Comparison of ENCODE assay signal across 1 cellular context in the genomic region with DNA sequence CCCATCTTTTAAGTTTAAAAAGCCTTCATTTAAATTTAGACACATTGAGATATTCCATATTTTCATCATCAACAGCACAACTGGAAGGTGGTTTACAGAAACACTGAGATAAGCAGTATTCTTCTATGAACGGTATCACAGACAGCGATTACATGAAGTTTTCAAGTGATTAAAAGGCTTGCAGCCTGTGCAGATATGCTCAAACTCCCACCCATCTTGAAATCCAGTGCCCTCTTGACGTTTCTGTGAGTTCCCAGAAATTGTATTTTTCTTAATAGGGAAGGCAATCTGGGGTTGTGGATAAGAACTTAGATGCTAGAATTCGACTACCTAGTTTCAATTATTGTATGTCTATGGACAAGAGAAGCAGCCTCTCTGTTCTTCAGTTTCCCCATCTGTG.
A peak's percentile ranks its signal among the peaks of the same experiment; 100 is the strongest.
TF ChIP-seq lines count a peak whose summit lies in the region.

No MANE protein-coding gene starts in this region.

TF ChIP-seq in K562, 482 proteins besides CTCF, POLR2A, EP300 and RAD21 (continued from another document):
- TF ChIP-seq MTA3 (IDR thresholded peaks at IDR 0.05; ENCODE audit: borderline replicate concordance) (0 out of 2 replicates have a peak, but pooled peaks have one; percentile 24), TAL1 (IDR thresholded peaks at IDR 0.05) (peak; percentile 56; the same call in 1 of the 2 replicates), CBFA2T2 (conservative IDR thresholded peaks at IDR 0.05) (peak; percentile 70), TCF3 (CRISPR knock-in tag; IDR thresholded peaks at IDR 0.05) (peak; percentile 69), KLF16 (IDR thresholded peaks at IDR 0.05) (peak; percentile 47; the same call in 1 of the 2 replicates), TEAD4 (IDR thresholded peaks at IDR 0.05; ENCODE audit: low read length) (peak; percentile 81), TEAD4 (CRISPR knock-in tag; IDR thresholded peaks at IDR 0.05; ENCODE audit: borderline replicate concordance) (no peak), ARID1B (IDR thresholded peaks at IDR 0.05) (peak; percentile 81; the same call in 1 of the 2 replicates), SOX6 (IDR thresholded peaks at IDR 0.05) (peak; percentile 38; the same call in 1 of the 2 replicates), STAT5A (IDR thresholded peaks at IDR 0.05; ENCODE audit: borderline replicate concordance, low read length) (peak; percentile 74), NCOR1 (IDR thresholded peaks at IDR 0.05) (peak; percentile 58; the same call in 1 of the 2 replicates), KDM1A (IDR thresholded peaks at IDR 0.05) (0 out of 4 replicates have a peak, but pooled peaks of 1 of the 2 experiments have one; percentile 28), JUND (IDR thresholded peaks at IDR 0.05; ENCODE audit: borderline replicate concordance, low read depth, low read length) (no peak), JUND (tag; IDR thresholded peaks at IDR 0.05; ENCODE audit: borderline replicate concordance, low read depth, low read length) (0 out of 3 replicates have a peak, but pooled peaks have one; percentile 21), ZNF551 (CRISPR knock-in tag; IDR thresholded peaks at IDR 0.05) (no peak)
- TF ChIP-seq, protein P1, sequence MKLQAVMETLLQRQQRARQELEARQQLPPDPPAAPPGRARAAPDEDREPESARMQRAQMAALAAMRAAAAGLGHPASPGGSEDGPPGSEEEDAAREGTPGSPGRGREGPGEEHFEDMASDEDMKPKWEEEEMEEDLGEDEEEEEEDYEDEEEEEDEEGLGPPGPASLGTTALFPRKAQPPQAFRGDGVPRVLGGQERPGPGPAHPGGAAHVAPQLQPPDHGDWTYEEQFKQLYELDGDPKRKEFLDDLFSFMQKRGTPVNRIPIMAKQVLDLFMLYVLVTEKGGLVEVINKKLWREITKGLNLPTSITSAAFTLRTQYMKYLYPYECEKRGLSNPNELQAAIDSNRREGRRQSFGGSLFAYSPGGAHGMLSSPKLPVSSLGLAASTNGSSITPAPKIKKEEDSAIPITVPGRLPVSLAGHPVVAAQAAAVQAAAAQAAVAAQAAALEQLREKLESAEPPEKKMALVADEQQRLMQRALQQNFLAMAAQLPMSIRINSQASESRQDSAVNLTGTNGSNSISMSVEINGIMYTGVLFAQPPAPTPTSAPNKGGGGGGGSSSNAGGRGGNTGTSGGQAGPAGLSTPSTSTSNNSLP (IDR thresholded peaks at IDR 0.05; ENCODE audit: borderline replicate concordance, low read depth, low read length), result peak; percentile 48; the same call in 1 of the 2 replicates
- TF ChIP-seq, protein P2, sequence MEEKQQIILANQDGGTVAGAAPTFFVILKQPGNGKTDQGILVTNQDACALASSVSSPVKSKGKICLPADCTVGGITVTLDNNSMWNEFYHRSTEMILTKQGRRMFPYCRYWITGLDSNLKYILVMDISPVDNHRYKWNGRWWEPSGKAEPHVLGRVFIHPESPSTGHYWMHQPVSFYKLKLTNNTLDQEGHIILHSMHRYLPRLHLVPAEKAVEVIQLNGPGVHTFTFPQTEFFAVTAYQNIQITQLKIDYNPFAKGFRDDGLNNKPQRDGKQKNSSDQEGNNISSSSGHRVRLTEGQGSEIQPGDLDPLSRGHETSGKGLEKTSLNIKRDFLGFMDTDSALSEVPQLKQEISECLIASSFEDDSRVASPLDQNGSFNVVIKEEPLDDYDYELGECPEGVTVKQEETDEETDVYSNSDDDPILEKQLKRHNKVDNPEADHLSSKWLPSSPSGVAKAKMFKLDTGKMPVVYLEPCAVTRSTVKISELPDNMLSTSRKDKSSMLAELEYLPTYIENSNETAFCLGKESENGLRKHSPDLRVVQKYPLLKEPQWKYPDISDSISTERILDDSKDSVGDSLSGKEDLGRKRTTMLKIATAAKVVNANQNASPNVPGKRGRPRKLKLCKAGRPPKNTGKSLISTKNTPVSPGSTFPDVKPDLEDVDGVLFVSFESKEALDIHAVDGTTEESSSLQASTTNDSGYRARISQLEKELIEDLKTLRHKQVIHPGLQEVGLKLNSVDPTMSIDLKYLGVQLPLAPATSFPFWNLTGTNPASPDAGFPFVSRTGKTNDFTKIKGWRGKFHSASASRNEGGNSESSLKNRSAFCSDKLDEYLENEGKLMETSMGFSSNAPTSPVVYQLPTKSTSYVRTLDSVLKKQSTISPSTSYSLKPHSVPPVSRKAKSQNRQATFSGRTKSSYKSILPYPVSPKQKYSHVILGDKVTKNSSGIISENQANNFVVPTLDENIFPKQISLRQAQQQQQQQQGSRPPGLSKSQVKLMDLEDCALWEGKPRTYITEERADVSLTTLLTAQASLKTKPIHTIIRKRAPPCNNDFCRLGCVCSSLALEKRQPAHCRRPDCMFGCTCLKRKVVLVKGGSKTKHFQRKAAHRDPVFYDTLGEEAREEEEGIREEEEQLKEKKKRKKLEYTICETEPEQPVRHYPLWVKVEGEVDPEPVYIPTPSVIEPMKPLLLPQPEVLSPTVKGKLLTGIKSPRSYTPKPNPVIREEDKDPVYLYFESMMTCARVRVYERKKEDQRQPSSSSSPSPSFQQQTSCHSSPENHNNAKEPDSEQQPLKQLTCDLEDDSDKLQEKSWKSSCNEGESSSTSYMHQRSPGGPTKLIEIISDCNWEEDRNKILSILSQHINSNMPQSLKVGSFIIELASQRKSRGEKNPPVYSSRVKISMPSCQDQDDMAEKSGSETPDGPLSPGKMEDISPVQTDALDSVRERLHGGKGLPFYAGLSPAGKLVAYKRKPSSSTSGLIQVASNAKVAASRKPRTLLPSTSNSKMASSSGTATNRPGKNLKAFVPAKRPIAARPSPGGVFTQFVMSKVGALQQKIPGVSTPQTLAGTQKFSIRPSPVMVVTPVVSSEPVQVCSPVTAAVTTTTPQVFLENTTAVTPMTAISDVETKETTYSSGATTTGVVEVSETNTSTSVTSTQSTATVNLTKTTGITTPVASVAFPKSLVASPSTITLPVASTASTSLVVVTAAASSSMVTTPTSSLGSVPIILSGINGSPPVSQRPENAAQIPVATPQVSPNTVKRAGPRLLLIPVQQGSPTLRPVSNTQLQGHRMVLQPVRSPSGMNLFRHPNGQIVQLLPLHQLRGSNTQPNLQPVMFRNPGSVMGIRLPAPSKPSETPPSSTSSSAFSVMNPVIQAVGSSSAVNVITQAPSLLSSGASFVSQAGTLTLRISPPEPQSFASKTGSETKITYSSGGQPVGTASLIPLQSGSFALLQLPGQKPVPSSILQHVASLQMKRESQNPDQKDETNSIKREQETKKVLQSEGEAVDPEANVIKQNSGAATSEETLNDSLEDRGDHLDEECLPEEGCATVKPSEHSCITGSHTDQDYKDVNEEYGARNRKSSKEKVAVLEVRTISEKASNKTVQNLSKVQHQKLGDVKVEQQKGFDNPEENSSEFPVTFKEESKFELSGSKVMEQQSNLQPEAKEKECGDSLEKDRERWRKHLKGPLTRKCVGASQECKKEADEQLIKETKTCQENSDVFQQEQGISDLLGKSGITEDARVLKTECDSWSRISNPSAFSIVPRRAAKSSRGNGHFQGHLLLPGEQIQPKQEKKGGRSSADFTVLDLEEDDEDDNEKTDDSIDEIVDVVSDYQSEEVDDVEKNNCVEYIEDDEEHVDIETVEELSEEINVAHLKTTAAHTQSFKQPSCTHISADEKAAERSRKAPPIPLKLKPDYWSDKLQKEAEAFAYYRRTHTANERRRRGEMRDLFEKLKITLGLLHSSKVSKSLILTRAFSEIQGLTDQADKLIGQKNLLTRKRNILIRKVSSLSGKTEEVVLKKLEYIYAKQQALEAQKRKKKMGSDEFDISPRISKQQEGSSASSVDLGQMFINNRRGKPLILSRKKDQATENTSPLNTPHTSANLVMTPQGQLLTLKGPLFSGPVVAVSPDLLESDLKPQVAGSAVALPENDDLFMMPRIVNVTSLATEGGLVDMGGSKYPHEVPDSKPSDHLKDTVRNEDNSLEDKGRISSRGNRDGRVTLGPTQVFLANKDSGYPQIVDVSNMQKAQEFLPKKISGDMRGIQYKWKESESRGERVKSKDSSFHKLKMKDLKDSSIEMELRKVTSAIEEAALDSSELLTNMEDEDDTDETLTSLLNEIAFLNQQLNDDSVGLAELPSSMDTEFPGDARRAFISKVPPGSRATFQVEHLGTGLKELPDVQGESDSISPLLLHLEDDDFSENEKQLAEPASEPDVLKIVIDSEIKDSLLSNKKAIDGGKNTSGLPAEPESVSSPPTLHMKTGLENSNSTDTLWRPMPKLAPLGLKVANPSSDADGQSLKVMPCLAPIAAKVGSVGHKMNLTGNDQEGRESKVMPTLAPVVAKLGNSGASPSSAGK (IDR thresholded peaks at IDR 0.05), result no peak
- TF ChIP-seq, protein P3, sequence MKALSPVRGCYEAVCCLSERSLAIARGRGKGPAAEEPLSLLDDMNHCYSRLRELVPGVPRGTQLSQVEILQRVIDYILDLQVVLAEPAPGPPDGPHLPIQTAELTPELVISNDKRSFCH (CRISPR knock-in tag; IDR thresholded peaks at IDR 0.05), result no peak
- TF ChIP-seq, protein P3 (tag; IDR thresholded peaks at IDR 0.05), result 0 out of 2 replicates have a peak, but pooled peaks have one; percentile 7
